17 cellular contexts compared by ENCODE assay signal in genomic region chr3:16150285-16150684, GRCh38. TPM values are rescaled to one million over a fixed set of nuclear protein-coding genes. Genes with fewer than 3 reads are reported as not detected.
"Had no signal": no experiment of that assay in that cellular context is flagged by ENCODE, and none has a peak within 500 bp of the region (broad histone marks: within the 10 kb centered on the region; RNA-seq: fewer than 3 reads in every experiment).

No MANE protein-coding gene starts in this region.

- ATAC-seq: stimulated activated naive CD8-positive, alpha-beta T cell treated with anti-CD3 and anti-CD28 coated beads, Interleukin-15, Interleukin-2, amounts not matched to agents 100 U/mL and 50 U/mL, for 24 hours had no signal

- H3K27ac Mint-ChIP-seq: activated B cell treated with CpG ODN at 0.5 μM for 24 hours; activated CD4-positive, alpha-beta T cell treated with anti-CD3 and anti-CD28 coated beads, Interleukin-2, amount 10 ng/mL, durations not matched to agents 24 days and 14 days; activated naive CD4-positive, alpha-beta T cell treated with anti-CD3 and anti-CD28 coated beads, Interleukin-2, amount 10 ng/mL, durations not matched to agents 7 days and 5 days; activated T-helper 2 cell treated with anti-CD3 and anti-CD28 coated beads, Interferon-gamma antibody, Interleukin-2, Interleukin-4, amounts not matched to agents 10 μg/mL and 5 μg/mL and 100 μg/mL, durations not matched to agents 14 hours and 24 hours and 36 hours; memory B cell; T-helper 1 cell treated with Interleukin-12 subunit alpha and Interleukin-12 subunit beta and Interleukin-4 antibody, amounts not matched to agents 30 μg/mL and 1 μg/mL, for 36 hours had no signal

- DNase-seq: activated B cell treated with CpG ODN at 0.5 μM for 24 hours; activated CD4-positive, alpha-beta T cell treated with anti-CD3 and anti-CD28 coated beads, Interleukin-2, amount 10 ng/mL, durations not matched to agents 24 days and 14 days; activated CD8-positive, alpha-beta memory T cell treated with anti-CD3 and anti-CD28 coated beads for 24 hours; activated naive CD4-positive, alpha-beta T cell treated with anti-CD3 and anti-CD28 coated beads, Interleukin-2, amount 10 ng/mL, durations not matched to agents 7 days and 5 days; dermis blood vessel endothelial cell; erythroblast; foreskin fibroblast; head of caudate nucleus; stimulated activated CD4-positive, alpha-beta T cell treated with anti-CD3 and anti-CD28 coated beads, Interleukin-4, amount 100 ng/mL, for 1 hour; stimulated activated CD8-positive, alpha-beta memory T cell treated with anti-CD3 and anti-CD28 coated beads, Interleukin-4, amount 100 ng/mL, for 48 hours; stimulated activated naive CD8-positive, alpha-beta T cell treated with anti-CD3 and anti-CD28 coated beads, Interleukin-15, Interleukin-2, amounts not matched to agents 100 U/mL and 50 U/mL, for 24 hours; testis had no signal

- H3K4me3 Mint-ChIP-seq: activated B cell treated with CpG ODN at 0.5 μM for 24 hours; activated CD4-positive, alpha-beta T cell treated with anti-CD3 and anti-CD28 coated beads, Interleukin-2, amount 10 ng/mL, durations not matched to agents 24 days and 14 days; activated naive CD4-positive, alpha-beta T cell treated with anti-CD3 and anti-CD28 coated beads, Interleukin-2, amount 10 ng/mL, durations not matched to agents 7 days and 5 days; central memory CD8-positive, alpha-beta T cell; memory B cell; neural crest cell; T-helper 1 cell treated with Interleukin-12 subunit alpha and Interleukin-12 subunit beta and Interleukin-4 antibody, amounts not matched to agents 30 μg/mL and 1 μg/mL, for 36 hours had no signal

- H3K4me3 ChIP-seq: testis had no signal

- H3K9me3 ChIP-seq: testis had no signal

- H3K27ac ChIP-seq: testis had no signal

- H3K27me3 ChIP-seq: testis had no signal

- H3K4me1 Mint-ChIP-seq: activated B cell treated with CpG ODN at 0.5 μM for 24 hours; activated CD4-positive, alpha-beta T cell treated with anti-CD3 and anti-CD28 coated beads, Interleukin-2, amount 10 ng/mL, durations not matched to agents 24 days and 14 days; central memory CD8-positive, alpha-beta T cell; memory B cell; neural crest cell had no signal

- H3K36me3 Mint-ChIP-seq: activated naive CD4-positive, alpha-beta T cell treated with anti-CD3 and anti-CD28 coated beads, Interleukin-2, amount 10 ng/mL, durations not matched to agents 7 days and 5 days had no signal

RNA-seq across cellular contexts. Expression of gene GALNT15, which starts 24.2 kb away (rescaled TPM):
- total RNA-seq: activated B cell treated with CpG ODN at 0.5 μM for 24 hours; activated CD4-positive, alpha-beta T cell treated with anti-CD3 and anti-CD28 coated beads, Interleukin-2, amount 10 ng/mL, durations not matched to agents 24 days and 14 days; activated T-helper 2 cell treated with anti-CD3 and anti-CD28 coated beads, Interferon-gamma antibody, Interleukin-2, Interleukin-4, amounts not matched to agents 10 μg/mL and 5 μg/mL and 100 μg/mL, durations not matched to agents 14 hours and 24 hours and 36 hours; neural crest cell had no signal
